Comparison of ENCODE assay signal across 20 cellular contexts in genomic region chr22:25100972-25101371, GRCh38.
DNase-seq lines count a peak whose midpoint lies in the region; ATAC-seq and TF ChIP-seq lines count a peak whose summit lies in the region.
"Had no signal": no experiment of that assay in that cellular context is flagged by ENCODE, and none has a peak within 500 bp of the region (broad histone marks: within the 10 kb centered on the region; RNA-seq: fewer than 3 reads in every experiment).

No MANE protein-coding gene starts in this region.

- H3K27me3 Mint-ChIP-seq in GM23338 (ENCODE audit: insufficient read depth, low read depth, poor library complexity), result peaks cover 6% of the 10 kb centered on the region
- no peaks in the 10 kb centered on the region for H3K27me3 Mint-ChIP-seq in central memory CD8-positive, alpha-beta T cell
- H3K27me3 Mint-ChIP-seq: activated CD4-positive, alpha-beta memory T cell treated with anti-CD3 and anti-CD28 coated beads for 36 hours; CD4-positive, CD25-positive, alpha-beta regulatory T cell had no signal

- peak; percentile 32; the same call in 1 of the 3 replicates for ATAC-seq in GM23338
- ATAC-seq in central memory CD8-positive, alpha-beta T cell (replicated peaks; ENCODE audit: extremely low read depth, poor library complexity, severe bottlenecking), result no peak
- ATAC-seq in HG02763 (IDR thresholded peaks at IDR 0.05; ENCODE audit: unreplicated experiment), result no peak
- ATAC-seq in HG03571 (IDR thresholded peaks at IDR 0.05; ENCODE audit: unreplicated experiment), result no peak
- ATAC-seq: foreskin keratinocyte had no signal

- peaks cover 19% of the 10 kb centered on the region for H3K4me1 Mint-ChIP-seq in GM23338
- H3K4me1 Mint-ChIP-seq in central memory CD8-positive, alpha-beta T cell, result peaks cover 31% of the 10 kb centered on the region
- H3K4me1 Mint-ChIP-seq: CD4-positive, CD25-positive, alpha-beta regulatory T cell had no signal

- H2AFZ ChIP-seq in GM23338, result no peak overlapping the region
- H2AFZ ChIP-seq: hepatocyte had no signal

- no peaks in the 10 kb centered on the region for H3K9me3 ChIP-seq in mesodermal cell (ENCODE audit: control insufficient read depth, low read length)
- H3K9me3 ChIP-seq: neutrophil, suprapubic skin had no signal

- no peak overlapping the region for H3K4me3 Mint-ChIP-seq in GM23338
- H3K4me3 Mint-ChIP-seq in central memory CD8-positive, alpha-beta T cell, result no peak overlapping the region
- H3K4me3 Mint-ChIP-seq: activated CD4-positive, alpha-beta memory T cell treated with anti-CD3 and anti-CD28 coated beads for 36 hours; CD4-positive, CD25-positive, alpha-beta regulatory T cell had no signal

- 37 to 54% methylated on average over 4 to 5 of the region's 5 CpGs for WGBS in mesodermal cell (ENCODE audit: insufficient coverage in 2 of 2), 2 experiments

- no peaks in the 10 kb centered on the region for H3K79me2 ChIP-seq in GM23338 (replicated peaks; ENCODE audit: insufficient read depth)

- no peaks in the 10 kb centered on the region for H4K20me1 ChIP-seq in GM23338 (replicated peaks; ENCODE audit: insufficient read depth)

- no peaks in the 10 kb centered on the region for H3K9me2 ChIP-seq in GM23338 (ENCODE audit: insufficient read depth)

- TF ChIP-seq CTCF in GM23338 (conservative IDR thresholded peaks at IDR 0.05; ENCODE audit: low read depth in 2 of 2), result no peak

- H3K4me2 ChIP-seq in GM23338, result no peak overlapping the region
- H3K4me2 ChIP-seq: hepatocyte had no signal

- H3K27ac ChIP-seq in GM23338 (ENCODE audit: low read depth) (peak overlapping the region; percentile 69; the same call in 1 of the 2 replicates), mesodermal cell (ENCODE audit: low read depth, low read length, severe bottlenecking) (peak overlapping the region; percentile 24)
- H3K27ac ChIP-seq: epithelial cell of prostate, foreskin keratinocyte, hepatocyte, neutrophil, suprapubic skin had no signal

- DNase-seq in GM23338 (ENCODE audit: low spot score) (no peak), OCI-M1 (lab: John Stamatoyannopoulos, UW) (peak; percentile 94), NCI-H2171 treated with DMSO at 0.1 percent for 48 hours (lab: John Stamatoyannopoulos, UW) (no peak)
- no peak for DNase-seq in central memory CD8-positive, alpha-beta T cell (ENCODE audit: low spot score in 2 of 2)
- no peak for DNase-seq in activated CD4-positive, alpha-beta T cell treated with anti-CD3 and anti-CD28 coated beads, Interleukin-2, amount 50 U/mL, for 4 hours
- DNase-seq: activated CD4-positive, alpha-beta memory T cell treated with anti-CD3 and anti-CD28 coated beads for 36 hours; activated gamma-delta T cell; CD4-positive, CD25-positive, alpha-beta regulatory T cell; foreskin keratinocyte; Kasumi-1; NCI-H1092; NCI-H2029; T-helper 2 cell had no signal

- no peaks in the 10 kb centered on the region for H3K9me3 Mint-ChIP-seq in GM23338
- no peaks in the 10 kb centered on the region for H3K9me3 Mint-ChIP-seq in central memory CD8-positive, alpha-beta T cell
- H3K9me3 Mint-ChIP-seq: activated CD4-positive, alpha-beta memory T cell treated with anti-CD3 and anti-CD28 coated beads for 36 hours; CD4-positive, CD25-positive, alpha-beta regulatory T cell had no signal

- H3K4me1 ChIP-seq in GM23338 (ENCODE audit: insufficient read depth) (peaks cover 5% of the 10 kb centered on the region; the same call in 1 of the 2 replicates), mesodermal cell (ENCODE audit: control insufficient read depth, insufficient read depth, low read length, poor library complexity, severe bottlenecking) (peaks cover 16% of the 10 kb centered on the region)
- H3K4me1 ChIP-seq: foreskin keratinocyte, suprapubic skin had no signal

- H3K36me3 Mint-ChIP-seq in GM23338 (ENCODE audit: low read depth), result no peaks in the 10 kb centered on the region; the same call in 2 of the 3 replicates
- H3K36me3 Mint-ChIP-seq in central memory CD8-positive, alpha-beta T cell (ENCODE audit: insufficient read depth), result no peaks in the 10 kb centered on the region
- H3K36me3 Mint-ChIP-seq: activated CD4-positive, alpha-beta memory T cell treated with anti-CD3 and anti-CD28 coated beads for 36 hours; CD4-positive, CD25-positive, alpha-beta regulatory T cell had no signal

- no peaks in the 10 kb centered on the region for H3K27me3 ChIP-seq in GM23338 (ENCODE audit: insufficient read depth)
- H3K27me3 ChIP-seq: foreskin keratinocyte, hepatocyte, neutrophil, suprapubic skin had no signal

- H3K27ac Mint-ChIP-seq in GM23338, result 0 out of 2 replicates have a peak overlapping the region, but pooled peaks have one; percentile 19
- H3K27ac Mint-ChIP-seq in central memory CD8-positive, alpha-beta T cell (ENCODE audit: low read depth), result peak overlapping the region; percentile 38
- H3K27ac Mint-ChIP-seq: activated CD4-positive, alpha-beta memory T cell treated with anti-CD3 and anti-CD28 coated beads for 36 hours had no signal

- H3K36me3 ChIP-seq in GM23338 (ENCODE audit: insufficient read depth) (no peaks in the 10 kb centered on the region), mesodermal cell (ENCODE audit: control insufficient read depth, insufficient read depth, low read length) (no peaks in the 10 kb centered on the region)
- H3K36me3 ChIP-seq: neutrophil, suprapubic skin had no signal

- H3F3A ChIP-seq in GM23338 (replicated peaks; ENCODE audit: low read depth), result no peaks in the 10 kb centered on the region

- H3K4me3 ChIP-seq in GM23338, result no peak overlapping the region
- no peak overlapping the region for H3K4me3 ChIP-seq in mesodermal cell (ENCODE audit: extremely low read depth, insufficient read depth, low read length, poor library complexity, severe bottlenecking)
- H3K4me3 ChIP-seq: hepatocyte, suprapubic skin had no signal

TF ChIP-seq in GM23338, 12 proteins besides CTCF, POLR2A, EP300 and RAD21:
- no peak for TF ChIP-seq ZNF462 (CRISPR knock-in tag; IDR thresholded peaks at IDR 0.05)
